Comparison of ENCODE assay signal across 8 cellular contexts in the genomic region with DNA sequence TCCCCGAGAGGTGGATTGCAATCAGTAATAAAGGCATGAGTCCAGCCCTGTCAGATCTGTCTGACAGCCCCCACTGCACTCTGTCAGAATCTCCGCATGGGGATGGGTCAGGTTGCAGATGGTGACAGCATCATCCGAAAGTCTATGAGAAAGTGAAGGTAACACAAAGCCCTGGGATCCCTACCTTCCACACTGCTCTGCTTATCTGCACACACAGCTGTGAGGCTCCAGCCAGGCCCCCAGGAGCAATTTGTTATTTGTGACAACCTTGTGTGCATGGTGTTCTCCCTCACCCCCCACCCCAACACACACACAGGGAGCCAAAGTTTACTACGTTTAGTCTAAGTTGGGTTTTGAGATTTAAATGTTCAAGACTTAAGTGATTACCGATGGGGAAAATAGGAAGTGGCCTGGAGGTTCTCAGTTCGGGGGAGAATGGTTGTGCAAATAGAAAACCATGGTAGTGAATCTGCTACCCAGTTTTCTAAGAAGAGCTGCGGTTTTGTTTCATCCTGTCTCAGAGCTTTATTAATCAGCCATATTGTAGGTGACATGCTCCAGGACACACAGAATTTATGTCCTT.
DNase-seq lines count a peak whose midpoint lies in the region; ATAC-seq lines count a peak whose summit lies in the region.

No MANE protein-coding gene starts in this region.

- H3K36me3 Mint-ChIP-seq in stimulated activated naive B cell treated with anti-CD40 and anti-IgM and Interleukin-4, amounts not matched to agents 10 μg/mL and 1 μg/mL and 100 μg/mL, for 72 hours = no peaks in the 10 kb centered on the region

- peak; percentile 83 for ATAC-seq in HG02938 (IDR thresholded peaks at IDR 0.05; ENCODE audit: unreplicated experiment)
- peak; percentile 86 for ATAC-seq in stimulated activated naive B cell treated with anti-CD40 and anti-IgM and Interleukin-4, amounts not matched to agents 10 μg/mL and 1 μg/mL and 100 μg/mL, for 72 hours (replicated peaks)

- H3K27me3 Mint-ChIP-seq in stimulated activated naive B cell treated with anti-CD40 and anti-IgM and Interleukin-4, amounts not matched to agents 10 μg/mL and 1 μg/mL and 100 μg/mL, for 72 hours = peaks cover 6 to 13% of the 10 kb centered on the region in 2 donors

- peak overlapping the region; percentile 64 to 69 for H3K4me3 Mint-ChIP-seq in stimulated activated naive B cell treated with anti-CD40 and anti-IgM and Interleukin-4, amounts not matched to agents 10 μg/mL and 1 μg/mL and 100 μg/mL, for 72 hours

- peak overlapping the region; percentile 70 for H3K27ac Mint-ChIP-seq in stimulated activated naive B cell treated with anti-CD40 and anti-IgM and Interleukin-4, amounts not matched to agents 10 μg/mL and 1 μg/mL and 100 μg/mL, for 72 hours

- DNase-seq in activated T-cell treated with anti-CD3 and anti-CD28 coated beads, Interleukin-2, amount 50 U/mL, for 1 hour = peak; percentile 18
- DNase-seq in activated T-cell treated with anti-CD3 and anti-CD28 coated beads for 4 hours = no peak
- DNase-seq in SKM-1 (lab: John Stamatoyannopoulos, UW; ENCODE audit: unreplicated experiment) = peak; percentile 37
- DNase-seq in stimulated activated naive B cell treated with anti-CD40 and anti-IgM and Interleukin-4, amounts not matched to agents 10 μg/mL and 1 μg/mL and 100 μg/mL, for 72 hours = peak; percentile 1
- no peak for DNase-seq in amniotic stem cell (lab: John Stamatoyannopoulos, UW)
- DNase-seq in T1000 (lab: John Stamatoyannopoulos, UW) = no peak
- DNase-seq in kidney glomerular epithelial cell (lab: John Stamatoyannopoulos, UW) = no peak

- no peaks in the 10 kb centered on the region for H3K9me3 Mint-ChIP-seq in stimulated activated naive B cell treated with anti-CD40 and anti-IgM and Interleukin-4, amounts not matched to agents 10 μg/mL and 1 μg/mL and 100 μg/mL, for 72 hours

- peaks cover 14 to 20% of the 10 kb centered on the region in 2 donors for H3K4me1 Mint-ChIP-seq in stimulated activated naive B cell treated with anti-CD40 and anti-IgM and Interleukin-4, amounts not matched to agents 10 μg/mL and 1 μg/mL and 100 μg/mL, for 72 hours

Comparison
In these comparisons a context has a peak if more than half of its experiments do, and no peak if none do; other contexts are left out.
1. DNase-seq: peak in activated T-cell treated with anti-CD3 and anti-CD28 coated beads, Interleukin-2, amount 50 U/mL, for 1 hour (single experiment), SKM-1 (single experiment) and stimulated activated naive B cell treated with anti-CD40 and anti-IgM and Interleukin-4, amounts not matched to agents 10 μg/mL and 1 μg/mL and 100 μg/mL, for 72 hours (single experiment); none in activated T-cell treated with anti-CD3 and anti-CD28 coated beads for 4 hours (single experiment), amniotic stem cell (single experiment), T1000 (single experiment) and kidney glomerular epithelial cell (single experiment).